1 cellular context compared by ENCODE assay signal in the genomic region with DNA sequence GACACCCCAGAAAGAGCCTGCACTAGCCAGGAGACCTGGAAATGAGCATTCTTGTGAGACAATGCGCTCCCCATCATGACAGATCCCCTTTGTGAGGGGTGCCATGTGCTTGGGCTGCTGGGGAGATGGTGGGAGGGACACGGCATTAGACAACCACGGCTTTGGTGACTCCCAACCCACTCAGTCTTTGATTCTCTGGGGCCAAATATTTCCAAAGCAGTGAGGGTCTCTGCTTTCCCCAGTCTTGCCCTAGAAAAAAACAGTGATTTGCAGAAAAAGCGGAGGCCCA.
TF ChIP-seq lines count a peak whose summit lies in the region.

No MANE protein-coding gene starts in this region.

TF ChIP-seq in WTC11, 78 proteins besides CTCF, POLR2A, EP300 and RAD21 (continued from another document):
- TF ChIP-seq, protein P1, sequence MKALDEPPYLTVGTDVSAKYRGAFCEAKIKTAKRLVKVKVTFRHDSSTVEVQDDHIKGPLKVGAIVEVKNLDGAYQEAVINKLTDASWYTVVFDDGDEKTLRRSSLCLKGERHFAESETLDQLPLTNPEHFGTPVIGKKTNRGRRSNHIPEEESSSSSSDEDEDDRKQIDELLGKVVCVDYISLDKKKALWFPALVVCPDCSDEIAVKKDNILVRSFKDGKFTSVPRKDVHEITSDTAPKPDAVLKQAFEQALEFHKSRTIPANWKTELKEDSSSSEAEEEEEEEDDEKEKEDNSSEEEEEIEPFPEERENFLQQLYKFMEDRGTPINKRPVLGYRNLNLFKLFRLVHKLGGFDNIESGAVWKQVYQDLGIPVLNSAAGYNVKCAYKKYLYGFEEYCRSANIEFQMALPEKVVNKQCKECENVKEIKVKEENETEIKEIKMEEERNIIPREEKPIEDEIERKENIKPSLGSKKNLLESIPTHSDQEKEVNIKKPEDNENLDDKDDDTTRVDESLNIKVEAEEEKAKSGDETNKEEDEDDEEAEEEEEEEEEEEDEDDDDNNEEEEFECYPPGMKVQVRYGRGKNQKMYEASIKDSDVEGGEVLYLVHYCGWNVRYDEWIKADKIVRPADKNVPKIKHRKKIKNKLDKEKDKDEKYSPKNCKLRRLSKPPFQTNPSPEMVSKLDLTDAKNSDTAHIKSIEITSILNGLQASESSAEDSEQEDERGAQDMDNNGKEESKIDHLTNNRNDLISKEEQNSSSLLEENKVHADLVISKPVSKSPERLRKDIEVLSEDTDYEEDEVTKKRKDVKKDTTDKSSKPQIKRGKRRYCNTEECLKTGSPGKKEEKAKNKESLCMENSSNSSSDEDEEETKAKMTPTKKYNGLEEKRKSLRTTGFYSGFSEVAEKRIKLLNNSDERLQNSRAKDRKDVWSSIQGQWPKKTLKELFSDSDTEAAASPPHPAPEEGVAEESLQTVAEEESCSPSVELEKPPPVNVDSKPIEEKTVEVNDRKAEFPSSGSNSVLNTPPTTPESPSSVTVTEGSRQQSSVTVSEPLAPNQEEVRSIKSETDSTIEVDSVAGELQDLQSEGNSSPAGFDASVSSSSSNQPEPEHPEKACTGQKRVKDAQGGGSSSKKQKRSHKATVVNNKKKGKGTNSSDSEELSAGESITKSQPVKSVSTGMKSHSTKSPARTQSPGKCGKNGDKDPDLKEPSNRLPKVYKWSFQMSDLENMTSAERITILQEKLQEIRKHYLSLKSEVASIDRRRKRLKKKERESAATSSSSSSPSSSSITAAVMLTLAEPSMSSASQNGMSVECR (CRISPR knock-in tag; IDR thresholded peaks at IDR 0.05; ENCODE audit: borderline replicate concordance): no peak
- no peak for TF ChIP-seq ZBTB21 (CRISPR knock-in tag; IDR thresholded peaks at IDR 0.05; ENCODE audit: borderline replicate concordance)
- no peak for TF ChIP-seq GABPB1 (CRISPR knock-in tag; IDR thresholded peaks at IDR 0.05)
- no peak for TF ChIP-seq ZNF138 (CRISPR knock-in tag; conservative IDR thresholded peaks at IDR 0.05)
- TF ChIP-seq, protein P2, sequence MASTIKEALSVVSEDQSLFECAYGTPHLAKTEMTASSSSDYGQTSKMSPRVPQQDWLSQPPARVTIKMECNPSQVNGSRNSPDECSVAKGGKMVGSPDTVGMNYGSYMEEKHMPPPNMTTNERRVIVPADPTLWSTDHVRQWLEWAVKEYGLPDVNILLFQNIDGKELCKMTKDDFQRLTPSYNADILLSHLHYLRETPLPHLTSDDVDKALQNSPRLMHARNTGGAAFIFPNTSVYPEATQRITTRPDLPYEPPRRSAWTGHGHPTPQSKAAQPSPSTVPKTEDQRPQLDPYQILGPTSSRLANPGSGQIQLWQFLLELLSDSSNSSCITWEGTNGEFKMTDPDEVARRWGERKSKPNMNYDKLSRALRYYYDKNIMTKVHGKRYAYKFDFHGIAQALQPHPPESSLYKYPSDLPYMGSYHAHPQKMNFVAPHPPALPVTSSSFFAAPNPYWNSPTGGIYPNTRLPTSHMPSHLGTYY (CRISPR knock-in tag; IDR thresholded peaks at IDR 0.05): no peak
- TF ChIP-seq FOXP1 (CRISPR knock-in tag; IDR thresholded peaks at IDR 0.05; ENCODE audit: borderline replicate concordance): no peak
- TF ChIP-seq NR3C1 (CRISPR knock-in tag; conservative IDR thresholded peaks at IDR 0.05; ENCODE audit: low read depth): no peak
- TF ChIP-seq, protein P3, sequence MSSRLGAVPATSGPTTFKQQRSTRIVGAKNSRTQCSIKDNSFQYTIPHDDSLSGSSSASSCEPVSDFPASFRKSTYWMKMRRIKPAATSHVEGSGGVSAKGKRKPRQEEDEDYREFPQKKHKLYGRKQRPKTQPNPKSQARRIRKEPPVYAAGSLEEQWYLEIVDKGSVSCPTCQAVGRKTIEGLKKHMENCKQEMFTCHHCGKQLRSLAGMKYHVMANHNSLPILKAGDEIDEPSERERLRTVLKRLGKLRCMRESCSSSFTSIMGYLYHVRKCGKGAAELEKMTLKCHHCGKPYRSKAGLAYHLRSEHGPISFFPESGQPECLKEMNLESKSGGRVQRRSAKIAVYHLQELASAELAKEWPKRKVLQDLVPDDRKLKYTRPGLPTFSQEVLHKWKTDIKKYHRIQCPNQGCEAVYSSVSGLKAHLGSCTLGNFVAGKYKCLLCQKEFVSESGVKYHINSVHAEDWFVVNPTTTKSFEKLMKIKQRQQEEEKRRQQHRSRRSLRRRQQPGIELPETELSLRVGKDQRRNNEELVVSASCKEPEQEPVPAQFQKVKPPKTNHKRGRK (CRISPR knock-in tag; IDR thresholded peaks at IDR 0.05; ENCODE audit: borderline replicate concordance): no peak
- TF ChIP-seq NR2C2 (CRISPR knock-in tag; IDR thresholded peaks at IDR 0.05): no peak
- no peak for TF ChIP-seq TEAD4 (CRISPR knock-in tag; IDR thresholded peaks at IDR 0.05)
- TF ChIP-seq RORB (CRISPR knock-in tag; IDR thresholded peaks at IDR 0.05): no peak
